11 cellular contexts compared by ENCODE assay signal in the genomic region with DNA sequence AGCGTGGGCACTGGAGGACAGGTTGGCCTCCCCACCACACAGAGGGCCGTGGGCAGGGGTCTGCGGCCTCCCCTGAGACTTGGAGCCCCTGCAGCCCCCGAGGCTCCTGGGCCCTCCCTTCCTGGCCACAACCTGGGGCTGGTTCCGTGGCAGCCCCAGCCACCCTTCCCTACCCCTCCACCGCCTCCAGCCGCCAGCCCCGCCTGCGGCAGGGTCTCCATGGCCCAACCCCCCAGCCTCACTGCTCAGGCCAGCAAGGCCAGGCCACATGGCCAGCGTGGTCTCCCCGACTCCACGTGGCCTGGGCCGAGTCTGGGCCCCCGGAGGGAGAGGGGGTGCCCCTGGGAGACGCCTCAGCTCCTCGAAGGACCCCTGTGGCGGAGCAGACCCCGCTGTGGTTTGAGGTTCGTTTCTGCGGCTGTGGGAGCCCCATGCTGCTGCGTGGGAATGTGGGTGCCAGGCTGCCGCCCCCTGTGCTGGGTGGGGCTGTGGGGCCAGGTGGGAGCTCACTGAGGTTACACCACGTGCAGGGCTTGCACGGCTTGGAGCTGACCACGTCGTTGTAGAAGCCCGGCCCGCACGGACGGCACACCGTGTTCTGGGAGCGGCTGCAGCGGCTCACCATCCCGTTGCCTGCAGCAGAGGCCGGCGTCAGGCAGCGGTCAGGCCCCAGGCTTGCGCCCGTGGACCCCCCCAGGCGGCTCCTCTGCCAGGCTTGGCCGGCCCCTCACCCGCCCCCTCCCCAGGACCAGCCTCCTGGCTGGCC. TPM values are rescaled to one million over a fixed set of nuclear protein-coding genes. Genes with fewer than 3 reads are reported as not detected.
DNase-seq lines count a peak whose midpoint lies in the region; ATAC-seq, FAIRE-seq and TF ChIP-seq lines count a peak whose summit lies in the region.
"Had no signal": no experiment of that assay in that cellular context is flagged by ENCODE, and none has a peak within 500 bp of the region (broad histone marks: within the 10 kb centered on the region; RNA-seq: fewer than 3 reads in every experiment).

No MANE protein-coding gene starts in this region.

- no peak for ATAC-seq in HG02840 (IDR thresholded peaks at IDR 0.05; ENCODE audit: low FRiP score, unreplicated experiment)

- intact Hi-C loops in kidney (cut with DNase I): no loop called here

- TF ChIP-seq CTCF in kidney (IDR thresholded peaks at IDR 0.05; ENCODE audit: borderline replicate concordance, extremely low read depth, insufficient read depth) (no peak), MM.1S (IDR thresholded peaks at IDR 0.05; ENCODE audit: low read length) (no peak)

- H2AFZ ChIP-seq in MM.1S (ENCODE audit: low read length): no peak overlapping the region

- FAIRE-seq in kidney (lab: Jason Lieb, UNC): no peak
- FAIRE-seq: colon had no signal

- no peak overlapping the region for H3K4me3 ChIP-seq in kidney (ENCODE audit: low read length in 2 of 2)
- peak overlapping the region; percentile 20 for H3K4me3 ChIP-seq in thymus (ENCODE audit: low read length)
- H3K4me3 ChIP-seq in MM.1S (ENCODE audit: low read length): no peak overlapping the region
- H3K4me3 ChIP-seq: ovary had no signal

- H3K9ac ChIP-seq in kidney (ENCODE audit: low read length in 2 of 2) (no peak overlapping the region), MM.1S (ENCODE audit: low read length) (no peak overlapping the region)

- DNase-seq in activated naive CD4-positive, alpha-beta T cell treated with Interleukin-2 at 50 U/mL for 16 hours: peak; percentile 56
- no peak for DNase-seq in activated naive CD4-positive, alpha-beta T cell (lab: John Stamatoyannopoulos, UW)
- DNase-seq in activated gamma-delta T cell (lab: John Stamatoyannopoulos, UW): peak; percentile 45
- peak; percentile 85 for DNase-seq in kidney
- no peak for DNase-seq in cerebellar nuclear complex (lab: John Stamatoyannopoulos, UW)
- DNase-seq in MM.1S: no peak
- DNase-seq: NCI-H1092 treated with DMSO at 0.1 percent for 48 hours had no signal

- 5% methylated on average over 42 of the region's 42 CpGs for WGBS in thymus

- H3K27ac ChIP-seq in kidney (ENCODE audit: low read depth in 2 of 2, low read length in 2 of 2) (no peak overlapping the region), thymus (ENCODE audit: low read depth) (peak overlapping the region; percentile 33), MM.1S (ENCODE audit: low read length) (no peak overlapping the region)
- H3K27ac ChIP-seq: ovary had no signal

- no peaks in the 10 kb centered on the region for H4K20me1 ChIP-seq in MM.1S (ENCODE audit: insufficient read depth, low read length)

- peaks cover 4% of the 10 kb centered on the region for H3K27me3 ChIP-seq in thymus (ENCODE audit: control insufficient read depth, insufficient read depth)
- peaks cover 41% of the 10 kb centered on the region for H3K27me3 ChIP-seq in MM.1S (replicated peaks; ENCODE audit: insufficient read depth, low read length)
- H3K27me3 ChIP-seq: ovary had no signal

- no peaks in the 10 kb centered on the region for H3K79me2 ChIP-seq in MM.1S (ENCODE audit: low read length)

- 0 out of 2 replicates have a peak, but pooled peaks cover 2% of the 10 kb centered on the region for H3F3A ChIP-seq in MM.1S (ENCODE audit: insufficient read depth, low read length)

- H3K9me3 ChIP-seq in kidney (ENCODE audit: control insufficient read depth in 1 of 2, low read length in 2 of 2) (no peaks in the 10 kb centered on the region), thymus (ENCODE audit: control insufficient read depth) (no peaks in the 10 kb centered on the region), MM.1S (replicated peaks; ENCODE audit: insufficient read depth, low read length) (no peaks in the 10 kb centered on the region)
- H3K9me3 ChIP-seq: ovary had no signal

- peaks cover 0 to 5% of the 10 kb centered on the region in 2 donors for H3K4me1 ChIP-seq in kidney (ENCODE audit: control insufficient read depth in 1 of 2, insufficient read depth in 1 of 2, low read depth in 1 of 2, low read length in 2 of 2)
- H3K4me1 ChIP-seq in thymus (ENCODE audit: control insufficient read depth, insufficient read depth, low read length): peaks cover 22% of the 10 kb centered on the region
- no peaks in the 10 kb centered on the region for H3K4me1 ChIP-seq in MM.1S (ENCODE audit: low read length)

- H3K9me2 ChIP-seq in MM.1S (replicated peaks; ENCODE audit: insufficient read depth, low read length): no peaks in the 10 kb centered on the region

- H3K36me3 ChIP-seq in kidney (ENCODE audit: control insufficient read depth in 1 of 2, insufficient read depth in 2 of 2, low read length in 2 of 2) (peaks cover 0 to 3% of the 10 kb centered on the region in 2 donors), thymus (ENCODE audit: control insufficient read depth, insufficient read depth) (peaks cover 21% of the 10 kb centered on the region), MM.1S (replicated peaks; ENCODE audit: insufficient read depth, low read length) (no peaks in the 10 kb centered on the region)
- H3K36me3 ChIP-seq: ovary had no signal

- H3K4me2 ChIP-seq in MM.1S (ENCODE audit: low read depth, low read length): no peak overlapping the region

RNA-seq across cellular contexts. Expression of a gene that starts 0.6 kb away (rescaled TPM):
- 5.1 TPM for total RNA-seq in kidney
- polyA plus RNA-seq in kidney (ENCODE audit: insufficient read depth, low read depth, low replicate concordance) (3.3 TPM), thymus (18.8 TPM)

RNA-seq across cellular contexts. Expression of a gene that starts 6.9 kb away (rescaled TPM):
- 8.1 TPM for total RNA-seq in kidney
- polyA plus RNA-seq in kidney (ENCODE audit: insufficient read depth, low read depth, low replicate concordance) (not detected), thymus (29.9 TPM)

RNA-seq across cellular contexts. Expression of a gene that starts 18.5 kb away (rescaled TPM):
- 160 TPM for total RNA-seq in kidney
- polyA plus RNA-seq in kidney (ENCODE audit: insufficient read depth, low read depth, low replicate concordance): 143 TPM
- 79.1 TPM for polyA plus RNA-seq in thymus

RNA-seq across cellular contexts. Expression of a gene that starts 18.7 kb away (rescaled TPM):
- 20.3 TPM for total RNA-seq in kidney
- polyA plus RNA-seq in kidney (ENCODE audit: insufficient read depth, low read depth, low replicate concordance) (13.7 TPM), thymus (11.8 TPM)

RNA-seq across cellular contexts. Expression of a gene that starts 33.2 kb away (rescaled TPM):
- total RNA-seq in kidney: 3.1 TPM
- 9.9 TPM for polyA plus RNA-seq in kidney (ENCODE audit: insufficient read depth, low read depth, low replicate concordance)
- polyA plus RNA-seq in thymus: 3.4 TPM

Comparison
In these comparisons a context has a peak if more than half of its experiments do, and no peak if none do; other contexts are left out.
1. DNase-seq: peak in activated naive CD4-positive, alpha-beta T cell treated with Interleukin-2 at 50 U/mL for 16 hours (single experiment), activated gamma-delta T cell (single experiment) and kidney (single experiment); none in activated naive CD4-positive, alpha-beta T cell (0 of 4), cerebellar nuclear complex (0 of 2) and MM.1S (single experiment).
2. RNA of a gene that starts 6.9 kb away (polyA plus RNA-seq): 29.9 TPM in thymus (single experiment); not detected in kidney (single experiment); every median in the first group is over 10 times any median in the second.